Comparison of ENCODE assay signal across 8 cellular contexts in the genomic region with DNA sequence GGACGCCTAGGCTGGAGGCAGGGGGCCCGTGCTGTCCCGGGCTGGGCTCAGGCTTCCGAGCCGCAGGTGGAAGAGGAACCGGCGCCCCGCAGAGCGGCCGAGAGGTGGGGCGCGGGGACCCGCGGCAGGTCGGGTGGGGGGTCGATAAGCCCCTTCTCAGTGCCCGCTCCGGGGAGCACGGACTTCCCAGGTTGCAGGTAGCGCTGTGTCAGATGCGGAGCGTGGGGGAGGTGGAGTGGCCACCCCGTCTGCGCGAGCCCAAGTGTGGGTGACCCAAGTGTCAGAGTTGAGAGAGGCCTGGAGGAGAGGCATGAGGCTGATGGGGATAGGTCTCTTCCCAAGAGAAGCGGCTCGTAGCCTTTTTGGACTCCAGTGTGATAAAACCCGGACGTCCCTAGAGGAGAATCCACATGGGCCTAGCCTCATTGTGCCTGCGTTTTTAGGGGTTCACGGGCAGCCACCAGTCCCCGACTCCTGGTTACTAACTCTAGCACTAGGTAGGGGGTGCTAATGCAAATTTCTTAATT. TPM values are rescaled to one million over a fixed set of nuclear protein-coding genes. Genes with fewer than 3 reads are reported as not detected.
DNase-seq lines count a peak whose midpoint lies in the region; ATAC-seq and TF ChIP-seq lines count a peak whose summit lies in the region.

No MANE protein-coding gene starts in this region.

- peak overlapping the region; percentile 93 to 97 (median 95) for H3K27ac ChIP-seq in esophagus muscularis mucosa (replicated peaks in 1 of 4)

- no peaks in the 10 kb centered on the region for H3K27me3 ChIP-seq in esophagus muscularis mucosa

- peaks cover 2% of the 10 kb centered on the region for H3K9me3 Mint-ChIP-seq in WTC11
- H3K9me3 Mint-ChIP-seq in nephron = no peaks in the 10 kb centered on the region

- TF ChIP-seq EP300 in esophagus muscularis mucosa (IDR thresholded peaks at IDR 0.05) = no peak

- TF ChIP-seq CTCF in WTC11 (IDR thresholded peaks at IDR 0.05) (no peak), esophagus muscularis mucosa (IDR thresholded peaks at IDR 0.05) (peak in 1 of 3 experiments; percentile 13), nephron (IDR thresholded peaks at IDR 0.05; ENCODE audit: unreplicated experiment in 3 of 3) (no peak)

- no peaks in the 10 kb centered on the region for H3K36me3 ChIP-seq in esophagus muscularis mucosa

- peak overlapping the region; percentile 76 for H3K4me3 Mint-ChIP-seq in WTC11
- H3K4me3 Mint-ChIP-seq in nephron = peak overlapping the region; percentile 83 to 90 (median 87)

- peak; percentile 5 for ATAC-seq in HG03139 (IDR thresholded peaks at IDR 0.05; ENCODE audit: unreplicated experiment)
- ATAC-seq in WTC11 = no peak
- no peak for ATAC-seq in HG03108 (IDR thresholded peaks at IDR 0.05; ENCODE audit: unreplicated experiment)

- no peak overlapping the region for H3K27ac Mint-ChIP-seq in WTC11
- peak overlapping the region; percentile 18 to 70 (median 63) for H3K27ac Mint-ChIP-seq in nephron

- peaks cover 50% of the 10 kb centered on the region for H3K27me3 Mint-ChIP-seq in WTC11 (ENCODE audit: low read depth)
- peaks cover 4% of the 10 kb centered on the region for H3K27me3 Mint-ChIP-seq in nephron (ENCODE audit: low read depth)

- H3K4me1 Mint-ChIP-seq in WTC11 (peaks cover 48% of the 10 kb centered on the region), nephron (peaks cover 56% of the 10 kb centered on the region)

- H3K9me3 ChIP-seq in esophagus muscularis mucosa = peaks cover 0 to 3% (median 2%) of the 10 kb centered on the region in 4 donors

- WGBS in esophagus muscularis mucosa = 2% methylated on average over 8 of the region's 32 CpGs

- CTCF ChIA-PET in WTC11 (lab: Charles Lee) = interaction anchor here (1.1 kb wide), 2 partner anchors 132 to 138 kb away, joined by 3 read pairs; no protein-coding TSS in a partner anchor

- peak; percentile 37 for DNase-seq in NCI-H345 (lab: John Stamatoyannopoulos, UW)
- DNase-seq in NCI-H345 treated with DMSO at 0.1 percent for 48 hours (lab: John Stamatoyannopoulos, UW; ENCODE audit: unreplicated experiment) = no peak
- no peak for DNase-seq in WTC11 (ENCODE audit: low spot score)
- no peak for DNase-seq in esophagus muscularis mucosa (ENCODE audit: extremely low spot score)
- no peak for DNase-seq in NCI-H2029 (lab: John Stamatoyannopoulos, UW)

- POLR2A ChIA-PET in WTC11 (lab: Charles Lee) = no interaction called here

- peaks cover 45 to 60% (median 56%) of the 10 kb centered on the region in 4 donors for H3K4me1 ChIP-seq in esophagus muscularis mucosa

- H3K4me3 ChIP-seq in esophagus muscularis mucosa = peak overlapping the region; percentile 73 to 92 (median 80)

- intact Hi-C loops in esophagus muscularis mucosa (cut with DNase I) = loop anchor here (2.0 to 10.0 kb wide), 4 partner anchors 53 to 169 kb away; no protein-coding TSS in a partner anchor

- H3K36me3 Mint-ChIP-seq in WTC11 (peaks cover 5% of the 10 kb centered on the region; the same call in 1 of the 2 replicates), nephron (ENCODE audit: low read depth) (peaks cover 7% of the 10 kb centered on the region)

- TF ChIP-seq POLR2A in esophagus muscularis mucosa (IDR thresholded peaks at IDR 0.05; ENCODE audit: low read depth) = no peak

TF ChIP-seq in WTC11, 78 proteins besides CTCF, POLR2A, EP300 and RAD21 (continues in another document):
- TF ChIP-seq, protein P1, sequence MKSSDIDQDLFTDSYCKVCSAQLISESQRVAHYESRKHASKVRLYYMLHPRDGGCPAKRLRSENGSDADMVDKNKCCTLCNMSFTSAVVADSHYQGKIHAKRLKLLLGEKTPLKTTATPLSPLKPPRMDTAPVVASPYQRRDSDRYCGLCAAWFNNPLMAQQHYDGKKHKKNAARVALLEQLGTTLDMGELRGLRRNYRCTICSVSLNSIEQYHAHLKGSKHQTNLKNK (CRISPR knock-in tag; IDR thresholded peaks at IDR 0.05) = no peak
- no peak for TF ChIP-seq USF2 (CRISPR knock-in tag; IDR thresholded peaks at IDR 0.05)
- TF ChIP-seq, protein P2, sequence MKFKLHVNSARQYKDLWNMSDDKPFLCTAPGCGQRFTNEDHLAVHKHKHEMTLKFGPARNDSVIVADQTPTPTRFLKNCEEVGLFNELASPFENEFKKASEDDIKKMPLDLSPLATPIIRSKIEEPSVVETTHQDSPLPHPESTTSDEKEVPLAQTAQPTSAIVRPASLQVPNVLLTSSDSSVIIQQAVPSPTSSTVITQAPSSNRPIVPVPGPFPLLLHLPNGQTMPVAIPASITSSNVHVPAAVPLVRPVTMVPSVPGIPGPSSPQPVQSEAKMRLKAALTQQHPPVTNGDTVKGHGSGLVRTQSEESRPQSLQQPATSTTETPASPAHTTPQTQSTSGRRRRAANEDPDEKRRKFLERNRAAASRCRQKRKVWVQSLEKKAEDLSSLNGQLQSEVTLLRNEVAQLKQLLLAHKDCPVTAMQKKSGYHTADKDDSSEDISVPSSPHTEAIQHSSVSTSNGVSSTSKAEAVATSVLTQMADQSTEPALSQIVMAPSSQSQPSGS (CRISPR knock-in tag; IDR thresholded peaks at IDR 0.05; ENCODE audit: borderline replicate concordance, low read depth) = no peak
- 0 out of 2 replicates have a peak, but pooled peaks have one; percentile 31 for TF ChIP-seq ARID4B (CRISPR knock-in tag; IDR thresholded peaks at IDR 0.05; ENCODE audit: borderline replicate concordance)
- peak; percentile 38; the same call in 1 of the 2 replicates for TF ChIP-seq ZNF423 (CRISPR knock-in tag; IDR thresholded peaks at IDR 0.05)
- TF ChIP-seq E2F1 (CRISPR knock-in tag; IDR thresholded peaks at IDR 0.05) = no peak
- no peak for TF ChIP-seq ZNF671 (CRISPR knock-in tag; IDR thresholded peaks at IDR 0.05)
- no peak for TF ChIP-seq IRF1 (CRISPR knock-in tag; IDR thresholded peaks at IDR 0.05)
- TF ChIP-seq ETV6 (CRISPR knock-in tag; IDR thresholded peaks at IDR 0.05) = no peak
- no peak for TF ChIP-seq MYBL2 (CRISPR knock-in tag; IDR thresholded peaks at IDR 0.05)
- 0 out of 2 replicates have a peak, but pooled peaks have one; percentile 17 for TF ChIP-seq MAX (CRISPR knock-in tag; IDR thresholded peaks at IDR 0.05)
- TF ChIP-seq CREM (CRISPR knock-in tag; IDR thresholded peaks at IDR 0.05) = no peak

RNA-seq across cellular contexts. Expression of gene EEPD1, which starts 0.6 kb away (rescaled TPM):
- total RNA-seq in WTC11 (2021) (6.6 to 7.8 TPM (median 7.4 TPM) in 3 replicates), esophagus muscularis mucosa (10 to 100 TPM; 18.7 to 27.9 (median 26.6) TPM)
